ENCODE assay signal across 1 cellular context in the genomic region with DNA sequence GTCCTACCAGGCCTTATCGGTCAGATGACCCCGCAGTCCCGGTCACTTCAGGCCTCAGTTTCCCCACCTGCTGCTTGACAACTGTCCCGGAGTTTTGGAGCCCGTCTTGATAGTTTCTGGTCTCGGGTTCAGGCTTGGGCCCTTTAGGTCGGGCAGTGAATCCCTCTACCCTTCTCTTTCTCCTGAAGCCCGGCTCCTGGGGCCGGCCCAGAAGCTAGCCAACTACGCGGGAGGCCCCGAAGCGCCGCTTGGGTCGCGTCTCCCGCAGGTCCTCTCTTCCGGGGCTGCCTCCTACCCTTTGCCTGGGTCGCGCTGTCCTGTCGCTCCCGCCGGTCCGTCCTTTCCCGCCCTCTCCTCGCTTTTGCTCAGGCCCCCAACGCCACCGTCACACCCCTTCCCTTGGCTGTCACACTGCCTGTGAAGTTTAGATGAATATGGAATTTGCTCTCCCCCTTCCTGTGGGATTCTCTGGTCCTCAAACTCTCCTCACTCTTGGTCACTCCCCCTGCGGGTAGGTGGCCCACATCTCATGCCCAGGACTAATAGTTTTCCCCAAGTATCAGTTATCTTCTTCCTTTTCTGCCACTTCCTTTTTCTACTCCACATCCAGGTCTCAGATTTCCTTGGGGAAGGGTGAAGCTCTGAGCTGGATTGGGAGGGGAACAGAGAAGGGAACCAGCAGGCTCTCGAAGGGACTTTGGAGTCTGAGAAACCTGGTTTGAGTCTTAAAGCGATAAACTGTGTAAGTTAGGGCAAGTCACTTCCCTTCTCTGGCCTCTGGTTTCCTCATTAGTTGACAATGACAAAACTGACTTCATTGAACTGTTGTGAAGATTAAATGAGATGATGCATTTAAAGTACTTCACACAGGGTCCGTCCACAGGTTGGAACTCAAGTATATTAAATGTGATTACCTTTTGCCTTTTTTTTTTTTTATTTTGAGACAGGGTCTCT.
TF ChIP-seq lines count a peak whose summit lies in the region.

No MANE protein-coding gene starts in this region.

TF ChIP-seq in GM12878, 131 proteins besides CTCF, POLR2A, EP300 and RAD21 (continues in another document):
- TF ChIP-seq HDGF (IDR thresholded peaks at IDR 0.05) (peak; percentile 78; the same call in 1 of the 2 replicates), IKZF2 (IDR thresholded peaks at IDR 0.05) (peak; percentile 64 to 69), FOS (IDR thresholded peaks at IDR 0.05; ENCODE audit: borderline replicate concordance, extremely low read depth, insufficient read length) (no peak), TARDBP (IDR thresholded peaks at IDR 0.05; ENCODE audit: borderline replicate concordance) (peak; percentile 14; the same call in 1 of the 2 replicates), STAT1 (conservative IDR thresholded peaks at IDR 0.05) (no peak), EED (IDR thresholded peaks at IDR 0.05; ENCODE audit: low read depth) (peak; percentile 49; the same call in 1 of the 2 replicates), DPF2 (IDR thresholded peaks at IDR 0.05) (0 out of 2 replicates have a peak, but pooled peaks have one; percentile 11), KAT2A (conservative IDR thresholded peaks at IDR 0.05; ENCODE audit: control insufficient read depth, low read depth, low read length) (no peak), NFXL1 (IDR thresholded peaks at IDR 0.05; ENCODE audit: borderline replicate concordance) (no peak), RBBP5 (conservative IDR thresholded peaks at IDR 0.05) (no peak), SRF (IDR thresholded peaks at IDR 0.05; ENCODE audit: low read depth in 2 of 2, low read length in 2 of 2) (no peak), ESRRA (IDR thresholded peaks at IDR 0.05; ENCODE audit: low read length) (no peak), MEF2B (IDR thresholded peaks at IDR 0.05; ENCODE audit: partially characterized antibody, poor library complexity, severe bottlenecking) (no peak), YY1 (IDR thresholded peaks at IDR 0.05; ENCODE audit: low read depth, low read length) (no peak; the same call in 1 of the 2 replicates), KDM1A (IDR thresholded peaks at IDR 0.05; ENCODE audit: borderline replicate concordance) (no peak), MEF2A (IDR thresholded peaks at IDR 0.05; ENCODE audit: insufficient read depth, low read depth, low read length) (no peak), ZSCAN29 (IDR thresholded peaks at IDR 0.05) (no peak), NBN (IDR thresholded peaks at IDR 0.05) (no peak), GABPA (IDR thresholded peaks at IDR 0.05; ENCODE audit: low read depth) (no peak), EZH2 (IDR thresholded peaks at IDR 0.05; ENCODE audit: borderline replicate concordance, control insufficient read depth, low read depth, low read length) (no peak), SPI1 (IDR thresholded peaks at IDR 0.05; ENCODE audit: borderline replicate concordance, insufficient read depth, low read depth, low read length) (peak; percentile 53; the same call in 1 of the 2 replicates), BMI1 (IDR thresholded peaks at IDR 0.05; ENCODE audit: borderline replicate concordance) (no peak), NR2C2 (IDR thresholded peaks at IDR 0.05; ENCODE audit: borderline replicate concordance, control insufficient read depth, insufficient read length, low read depth) (no peak), NR2C1 (IDR thresholded peaks at IDR 0.05) (no peak), FOXM1 (IDR thresholded peaks at IDR 0.05; ENCODE audit: low read depth, low read length) (no peak), TCF12 (IDR thresholded peaks at IDR 0.05; ENCODE audit: low read depth, low read length) (no peak), ATF7 (IDR thresholded peaks at IDR 0.05; ENCODE audit: low read depth) (no peak), IRF4 (IDR thresholded peaks at IDR 0.05; ENCODE audit: low read depth, low read length) (no peak), POU2F2 (IDR thresholded peaks at IDR 0.05; ENCODE audit: borderline replicate concordance, low read depth, low read length) (no peak)
- TF ChIP-seq, protein P1, sequence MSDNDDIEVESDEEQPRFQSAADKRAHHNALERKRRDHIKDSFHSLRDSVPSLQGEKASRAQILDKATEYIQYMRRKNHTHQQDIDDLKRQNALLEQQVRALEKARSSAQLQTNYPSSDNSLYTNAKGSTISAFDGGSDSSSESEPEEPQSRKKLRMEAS (IDR thresholded peaks at IDR 0.05; ENCODE audit: low read depth, low read length) = no peak
- TF ChIP-seq, protein P2, sequence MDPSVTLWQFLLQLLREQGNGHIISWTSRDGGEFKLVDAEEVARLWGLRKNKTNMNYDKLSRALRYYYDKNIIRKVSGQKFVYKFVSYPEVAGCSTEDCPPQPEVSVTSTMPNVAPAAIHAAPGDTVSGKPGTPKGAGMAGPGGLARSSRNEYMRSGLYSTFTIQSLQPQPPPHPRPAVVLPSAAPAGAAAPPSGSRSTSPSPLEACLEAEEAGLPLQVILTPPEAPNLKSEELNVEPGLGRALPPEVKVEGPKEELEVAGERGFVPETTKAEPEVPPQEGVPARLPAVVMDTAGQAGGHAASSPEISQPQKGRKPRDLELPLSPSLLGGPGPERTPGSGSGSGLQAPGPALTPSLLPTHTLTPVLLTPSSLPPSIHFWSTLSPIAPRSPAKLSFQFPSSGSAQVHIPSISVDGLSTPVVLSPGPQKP (IDR thresholded peaks at IDR 0.05; ENCODE audit: low read depth, low read length) = no peak
- TF ChIP-seq, protein P3, sequence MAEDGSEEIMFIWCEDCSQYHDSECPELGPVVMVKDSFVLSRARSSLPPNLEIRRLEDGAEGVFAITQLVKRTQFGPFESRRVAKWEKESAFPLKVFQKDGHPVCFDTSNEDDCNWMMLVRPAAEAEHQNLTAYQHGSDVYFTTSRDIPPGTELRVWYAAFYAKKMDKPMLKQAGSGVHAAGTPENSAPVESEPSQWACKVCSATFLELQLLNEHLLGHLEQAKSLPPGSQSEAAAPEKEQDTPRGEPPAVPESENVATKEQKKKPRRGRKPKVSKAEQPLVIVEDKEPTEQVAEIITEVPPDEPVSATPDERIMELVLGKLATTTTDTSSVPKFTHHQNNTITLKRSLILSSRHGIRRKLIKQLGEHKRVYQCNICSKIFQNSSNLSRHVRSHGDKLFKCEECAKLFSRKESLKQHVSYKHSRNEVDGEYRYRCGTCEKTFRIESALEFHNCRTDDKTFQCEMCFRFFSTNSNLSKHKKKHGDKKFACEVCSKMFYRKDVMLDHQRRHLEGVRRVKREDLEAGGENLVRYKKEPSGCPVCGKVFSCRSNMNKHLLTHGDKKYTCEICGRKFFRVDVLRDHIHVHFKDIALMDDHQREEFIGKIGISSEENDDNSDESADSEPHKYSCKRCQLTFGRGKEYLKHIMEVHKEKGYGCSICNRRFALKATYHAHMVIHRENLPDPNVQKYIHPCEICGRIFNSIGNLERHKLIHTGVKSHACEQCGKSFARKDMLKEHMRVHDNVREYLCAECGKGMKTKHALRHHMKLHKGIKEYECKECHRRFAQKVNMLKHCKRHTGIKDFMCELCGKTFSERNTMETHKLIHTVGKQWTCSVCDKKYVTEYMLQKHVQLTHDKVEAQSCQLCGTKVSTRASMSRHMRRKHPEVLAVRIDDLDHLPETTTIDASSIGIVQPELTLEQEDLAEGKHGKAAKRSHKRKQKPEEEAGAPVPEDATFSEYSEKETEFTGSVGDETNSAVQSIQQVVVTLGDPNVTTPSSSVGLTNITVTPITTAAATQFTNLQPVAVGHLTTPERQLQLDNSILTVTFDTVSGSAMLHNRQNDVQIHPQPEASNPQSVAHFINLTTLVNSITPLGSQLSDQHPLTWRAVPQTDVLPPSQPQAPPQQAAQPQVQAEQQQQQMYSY (CRISPR knock-in tag; IDR thresholded peaks at IDR 0.05) = no peak
- TF ChIP-seq, protein P4, sequence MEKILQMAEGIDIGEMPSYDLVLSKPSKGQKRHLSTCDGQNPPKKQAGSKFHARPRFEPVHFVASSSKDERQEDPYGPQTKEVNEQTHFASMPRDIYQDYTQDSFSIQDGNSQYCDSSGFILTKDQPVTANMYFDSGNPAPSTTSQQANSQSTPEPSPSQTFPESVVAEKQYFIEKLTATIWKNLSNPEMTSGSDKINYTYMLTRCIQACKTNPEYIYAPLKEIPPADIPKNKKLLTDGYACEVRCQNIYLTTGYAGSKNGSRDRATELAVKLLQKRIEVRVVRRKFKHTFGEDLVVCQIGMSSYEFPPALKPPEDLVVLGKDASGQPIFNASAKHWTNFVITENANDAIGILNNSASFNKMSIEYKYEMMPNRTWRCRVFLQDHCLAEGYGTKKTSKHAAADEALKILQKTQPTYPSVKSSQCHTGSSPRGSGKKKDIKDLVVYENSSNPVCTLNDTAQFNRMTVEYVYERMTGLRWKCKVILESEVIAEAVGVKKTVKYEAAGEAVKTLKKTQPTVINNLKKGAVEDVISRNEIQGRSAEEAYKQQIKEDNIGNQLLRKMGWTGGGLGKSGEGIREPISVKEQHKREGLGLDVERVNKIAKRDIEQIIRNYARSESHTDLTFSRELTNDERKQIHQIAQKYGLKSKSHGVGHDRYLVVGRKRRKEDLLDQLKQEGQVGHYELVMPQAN (conservative IDR thresholded peaks at IDR 0.05) = peak; percentile 57; the same call in 1 of the 2 replicates
- TF ChIP-seq, protein P5, sequence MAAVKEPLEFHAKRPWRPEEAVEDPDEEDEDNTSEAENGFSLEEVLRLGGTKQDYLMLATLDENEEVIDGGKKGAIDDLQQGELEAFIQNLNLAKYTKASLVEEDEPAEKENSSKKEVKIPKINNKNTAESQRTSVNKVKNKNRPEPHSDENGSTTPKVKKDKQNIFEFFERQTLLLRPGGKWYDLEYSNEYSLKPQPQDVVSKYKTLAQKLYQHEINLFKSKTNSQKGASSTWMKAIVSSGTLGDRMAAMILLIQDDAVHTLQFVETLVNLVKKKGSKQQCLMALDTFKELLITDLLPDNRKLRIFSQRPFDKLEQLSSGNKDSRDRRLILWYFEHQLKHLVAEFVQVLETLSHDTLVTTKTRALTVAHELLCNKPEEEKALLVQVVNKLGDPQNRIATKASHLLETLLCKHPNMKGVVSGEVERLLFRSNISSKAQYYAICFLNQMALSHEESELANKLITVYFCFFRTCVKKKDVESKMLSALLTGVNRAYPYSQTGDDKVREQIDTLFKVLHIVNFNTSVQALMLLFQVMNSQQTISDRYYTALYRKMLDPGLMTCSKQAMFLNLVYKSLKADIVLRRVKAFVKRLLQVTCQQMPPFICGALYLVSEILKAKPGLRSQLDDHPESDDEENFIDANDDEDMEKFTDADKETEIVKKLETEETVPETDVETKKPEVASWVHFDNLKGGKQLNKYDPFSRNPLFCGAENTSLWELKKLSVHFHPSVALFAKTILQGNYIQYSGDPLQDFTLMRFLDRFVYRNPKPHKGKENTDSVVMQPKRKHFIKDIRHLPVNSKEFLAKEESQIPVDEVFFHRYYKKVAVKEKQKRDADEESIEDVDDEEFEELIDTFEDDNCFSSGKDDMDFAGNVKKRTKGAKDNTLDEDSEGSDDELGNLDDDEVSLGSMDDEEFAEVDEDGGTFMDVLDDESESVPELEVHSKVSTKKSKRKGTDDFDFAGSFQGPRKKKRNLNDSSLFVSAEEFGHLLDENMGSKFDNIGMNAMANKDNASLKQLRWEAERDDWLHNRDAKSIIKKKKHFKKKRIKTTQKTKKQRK (IDR thresholded peaks at IDR 0.05; ENCODE audit: low read depth, low read length) = no peak
- TF ChIP-seq, protein P6, sequence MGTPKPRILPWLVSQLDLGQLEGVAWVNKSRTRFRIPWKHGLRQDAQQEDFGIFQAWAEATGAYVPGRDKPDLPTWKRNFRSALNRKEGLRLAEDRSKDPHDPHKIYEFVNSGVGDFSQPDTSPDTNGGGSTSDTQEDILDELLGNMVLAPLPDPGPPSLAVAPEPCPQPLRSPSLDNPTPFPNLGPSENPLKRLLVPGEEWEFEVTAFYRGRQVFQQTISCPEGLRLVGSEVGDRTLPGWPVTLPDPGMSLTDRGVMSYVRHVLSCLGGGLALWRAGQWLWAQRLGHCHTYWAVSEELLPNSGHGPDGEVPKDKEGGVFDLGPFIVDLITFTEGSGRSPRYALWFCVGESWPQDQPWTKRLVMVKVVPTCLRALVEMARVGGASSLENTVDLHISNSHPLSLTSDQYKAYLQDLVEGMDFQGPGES (IDR thresholded peaks at IDR 0.05) = no peak
- TF ChIP-seq, protein P7, sequence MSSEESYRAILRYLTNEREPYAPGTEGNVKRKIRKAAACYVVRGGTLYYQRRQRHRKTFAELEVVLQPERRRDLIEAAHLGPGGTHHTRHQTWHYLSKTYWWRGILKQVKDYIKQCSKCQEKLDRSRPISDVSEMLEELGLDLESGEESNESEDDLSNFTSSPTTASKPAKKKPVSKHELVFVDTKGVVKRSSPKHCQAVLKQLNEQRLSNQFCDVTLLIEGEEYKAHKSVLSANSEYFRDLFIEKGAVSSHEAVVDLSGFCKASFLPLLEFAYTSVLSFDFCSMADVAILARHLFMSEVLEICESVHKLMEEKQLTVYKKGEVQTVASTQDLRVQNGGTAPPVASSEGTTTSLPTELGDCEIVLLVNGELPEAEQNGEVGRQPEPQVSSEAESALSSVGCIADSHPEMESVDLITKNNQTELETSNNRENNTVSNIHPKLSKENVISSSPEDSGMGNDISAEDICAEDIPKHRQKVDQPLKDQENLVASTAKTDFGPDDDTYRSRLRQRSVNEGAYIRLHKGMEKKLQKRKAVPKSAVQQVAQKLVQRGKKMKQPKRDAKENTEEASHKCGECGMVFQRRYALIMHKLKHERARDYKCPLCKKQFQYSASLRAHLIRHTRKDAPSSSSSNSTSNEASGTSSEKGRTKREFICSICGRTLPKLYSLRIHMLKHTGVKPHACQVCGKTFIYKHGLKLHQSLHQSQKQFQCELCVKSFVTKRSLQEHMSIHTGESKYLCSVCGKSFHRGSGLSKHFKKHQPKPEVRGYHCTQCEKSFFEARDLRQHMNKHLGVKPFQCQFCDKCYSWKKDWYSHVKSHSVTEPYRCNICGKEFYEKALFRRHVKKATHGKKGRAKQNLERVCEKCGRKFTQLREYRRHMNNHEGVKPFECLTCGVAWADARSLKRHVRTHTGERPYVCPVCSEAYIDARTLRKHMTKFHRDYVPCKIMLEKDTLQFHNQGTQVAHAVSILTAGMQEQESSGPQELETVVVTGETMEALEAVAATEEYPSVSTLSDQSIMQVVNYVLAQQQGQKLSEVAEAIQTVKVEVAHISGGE (CRISPR knock-in tag; IDR thresholded peaks at IDR 0.05) = no peak
- TF ChIP-seq, protein P8, sequence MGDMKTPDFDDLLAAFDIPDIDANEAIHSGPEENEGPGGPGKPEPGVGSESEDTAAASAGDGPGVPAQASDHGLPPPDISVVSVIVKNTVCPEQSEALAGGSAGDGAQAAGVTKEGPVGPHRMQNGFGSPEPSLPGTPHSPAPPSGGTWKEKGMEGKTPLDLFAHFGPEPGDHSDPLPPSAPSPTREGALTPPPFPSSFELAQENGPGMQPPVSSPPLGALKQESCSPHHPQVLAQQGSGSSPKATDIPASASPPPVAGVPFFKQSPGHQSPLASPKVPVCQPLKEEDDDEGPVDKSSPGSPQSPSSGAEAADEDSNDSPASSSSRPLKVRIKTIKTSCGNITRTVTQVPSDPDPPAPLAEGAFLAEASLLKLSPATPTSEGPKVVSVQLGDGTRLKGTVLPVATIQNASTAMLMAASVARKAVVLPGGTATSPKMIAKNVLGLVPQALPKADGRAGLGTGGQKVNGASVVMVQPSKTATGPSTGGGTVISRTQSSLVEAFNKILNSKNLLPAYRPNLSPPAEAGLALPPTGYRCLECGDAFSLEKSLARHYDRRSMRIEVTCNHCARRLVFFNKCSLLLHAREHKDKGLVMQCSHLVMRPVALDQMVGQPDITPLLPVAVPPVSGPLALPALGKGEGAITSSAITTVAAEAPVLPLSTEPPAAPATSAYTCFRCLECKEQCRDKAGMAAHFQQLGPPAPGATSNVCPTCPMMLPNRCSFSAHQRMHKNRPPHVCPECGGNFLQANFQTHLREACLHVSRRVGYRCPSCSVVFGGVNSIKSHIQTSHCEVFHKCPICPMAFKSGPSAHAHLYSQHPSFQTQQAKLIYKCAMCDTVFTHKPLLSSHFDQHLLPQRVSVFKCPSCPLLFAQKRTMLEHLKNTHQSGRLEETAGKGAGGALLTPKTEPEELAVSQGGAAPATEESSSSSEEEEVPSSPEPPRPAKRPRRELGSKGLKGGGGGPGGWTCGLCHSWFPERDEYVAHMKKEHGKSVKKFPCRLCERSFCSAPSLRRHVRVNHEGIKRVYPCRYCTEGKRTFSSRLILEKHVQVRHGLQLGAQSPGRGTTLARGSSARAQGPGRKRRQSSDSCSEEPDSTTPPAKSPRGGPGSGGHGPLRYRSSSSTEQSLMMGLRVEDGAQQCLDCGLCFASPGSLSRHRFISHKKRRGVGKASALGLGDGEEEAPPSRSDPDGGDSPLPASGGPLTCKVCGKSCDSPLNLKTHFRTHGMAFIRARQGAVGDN (IDR thresholded peaks at IDR 0.05) = no peak
